ENCODE assay signal across 9 cellular contexts in the genomic region with DNA sequence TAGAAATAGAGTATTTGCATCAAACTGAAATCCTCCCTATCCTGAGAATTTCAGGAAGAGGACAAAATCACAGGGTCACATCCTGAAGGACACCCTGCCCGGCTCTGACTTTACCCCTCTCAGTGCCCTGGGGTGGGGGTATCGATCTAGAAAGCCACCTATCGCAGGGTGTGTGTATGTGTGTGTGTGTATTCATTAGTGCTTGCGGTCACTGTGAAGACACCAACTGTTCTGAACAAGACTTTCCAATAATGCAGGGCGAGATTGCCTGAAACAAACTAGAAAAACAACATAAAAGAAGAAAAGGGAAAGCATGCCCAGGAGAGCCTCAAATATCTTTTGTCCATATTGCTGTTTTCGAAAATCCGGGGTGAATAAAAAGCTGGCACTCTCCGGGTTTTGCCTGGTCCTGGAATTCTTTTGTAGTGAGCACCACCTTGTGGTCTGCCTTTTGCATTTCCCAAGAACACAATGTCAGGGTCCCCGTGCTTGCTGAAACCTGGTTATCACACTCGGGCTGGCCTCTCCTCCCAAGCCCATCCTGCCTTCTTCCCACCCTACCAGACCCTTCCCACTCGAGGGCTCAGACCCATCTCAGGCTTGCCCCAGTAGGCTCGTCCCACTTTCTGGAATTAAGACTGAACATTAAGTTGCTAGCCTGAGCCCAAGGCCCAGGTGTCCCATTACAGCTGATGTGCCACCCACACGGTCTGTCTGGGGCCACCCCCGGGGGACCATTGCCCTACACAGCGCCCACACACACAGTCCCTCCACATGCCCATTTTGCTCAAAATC. TPM values are rescaled to one million over a fixed set of nuclear protein-coding genes. Genes with fewer than 3 reads are reported as not detected.
DNase-seq lines count a peak whose midpoint lies in the region; ATAC-seq and TF ChIP-seq lines count a peak whose summit lies in the region.
"Had no signal": no experiment of that assay in that cellular context is flagged by ENCODE, and none has a peak within 500 bp of the region (broad histone marks: within the 10 kb centered on the region; RNA-seq: fewer than 3 reads in every experiment).

No MANE protein-coding gene starts in this region.

- H3K9me3 Mint-ChIP-seq in GM23338 (no peaks in the 10 kb centered on the region), brain (no peaks in the 10 kb centered on the region)
- no peaks in the 10 kb centered on the region for H3K9me3 Mint-ChIP-seq in activated T-helper 2 cell treated with anti-CD3 and anti-CD28 coated beads, Interferon-gamma antibody, Interleukin-2, Interleukin-4, amounts not matched to agents 10 μg/mL and 5 μg/mL and 100 μg/mL, durations not matched to agents 14 hours and 24 hours and 36 hours
- H3K9me3 Mint-ChIP-seq in activated T-helper 1 cell treated with anti-CD3 and anti-CD28 coated beads, Interleukin-12 subunit alpha, Interleukin-12 subunit beta, Interleukin-2, Interleukin-4 antibody, amounts not matched to agents 30 ng/mL and 10 ng/mL and 1 ng/mL, durations not matched to agents 14 hours and 24 hours and 36 hours, result no peaks in the 10 kb centered on the region
- H3K9me3 Mint-ChIP-seq: IgD-negative memory B cell had no signal

- H3K36me3 Mint-ChIP-seq in GM23338 (ENCODE audit: low read depth) (no peaks in the 10 kb centered on the region), brain (no peaks in the 10 kb centered on the region)
- no peaks in the 10 kb centered on the region for H3K36me3 Mint-ChIP-seq in activated T-helper 2 cell treated with anti-CD3 and anti-CD28 coated beads, Interferon-gamma antibody, Interleukin-2, Interleukin-4, amounts not matched to agents 10 μg/mL and 5 μg/mL and 100 μg/mL, durations not matched to agents 14 hours and 24 hours and 36 hours (ENCODE audit: low read depth)
- no peaks in the 10 kb centered on the region for H3K36me3 Mint-ChIP-seq in activated T-helper 1 cell treated with anti-CD3 and anti-CD28 coated beads, Interleukin-12 subunit alpha, Interleukin-12 subunit beta, Interleukin-2, Interleukin-4 antibody, amounts not matched to agents 30 ng/mL and 10 ng/mL and 1 ng/mL, durations not matched to agents 14 hours and 24 hours and 36 hours (ENCODE audit: low read depth)

- H3K36me3 ChIP-seq in GM23338 (ENCODE audit: insufficient read depth) (no peaks in the 10 kb centered on the region), iPS DF 6.9 (ENCODE audit: control insufficient read depth, insufficient read depth, low read length) (no peaks in the 10 kb centered on the region; the same call in 1 of the 2 replicates)

- peak; percentile 86 for DNase-seq in GM23338 (ENCODE audit: low spot score)
- DNase-seq in NCI-H524 (lab: John Stamatoyannopoulos, UW), result peak; percentile 48 to 72
- peak; percentile 48 for DNase-seq in iPS DF 6.9 (ENCODE audit: low read depth, low spot score)
- DNase-seq in smooth muscle cell of the brain vasculature (ENCODE audit: low read depth, low spot score), result peak; percentile 57
- no peak for DNase-seq in activated T-helper 2 cell treated with anti-CD3 and anti-CD28 coated beads, Interferon-gamma antibody, Interleukin-2, Interleukin-4, amounts not matched to agents 10 μg/mL and 5 μg/mL and 100 μg/mL, durations not matched to agents 14 hours and 24 hours and 36 hours (ENCODE audit: low spot score)
- no peak for DNase-seq in activated T-helper 1 cell treated with anti-CD3 and anti-CD28 coated beads, Interleukin-12 subunit alpha, Interleukin-12 subunit beta, Interleukin-2, Interleukin-4 antibody, amounts not matched to agents 30 ng/mL and 10 ng/mL and 1 ng/mL, durations not matched to agents 14 hours and 24 hours and 36 hours (ENCODE audit: low spot score)

- H3K4me1 Mint-ChIP-seq in GM23338, result peaks cover 18% of the 10 kb centered on the region
- peaks cover 33% of the 10 kb centered on the region for H3K4me1 Mint-ChIP-seq in brain
- H3K4me1 Mint-ChIP-seq in activated T-helper 2 cell treated with anti-CD3 and anti-CD28 coated beads, Interferon-gamma antibody, Interleukin-2, Interleukin-4, amounts not matched to agents 10 μg/mL and 5 μg/mL and 100 μg/mL, durations not matched to agents 14 hours and 24 hours and 36 hours (ENCODE audit: low read depth), result peaks cover 15% of the 10 kb centered on the region
- peaks cover 32% of the 10 kb centered on the region for H3K4me1 Mint-ChIP-seq in activated T-helper 1 cell treated with anti-CD3 and anti-CD28 coated beads, Interleukin-12 subunit alpha, Interleukin-12 subunit beta, Interleukin-2, Interleukin-4 antibody, amounts not matched to agents 30 ng/mL and 10 ng/mL and 1 ng/mL, durations not matched to agents 14 hours and 24 hours and 36 hours (ENCODE audit: low read depth)

- TF ChIP-seq CTCF in C4-2B (conservative IDR thresholded peaks at IDR 0.05) (peak; percentile 79), GM23338 (conservative IDR thresholded peaks at IDR 0.05; ENCODE audit: low read depth in 2 of 2) (peak; percentile 69 to 81), brain (conservative IDR thresholded peaks at IDR 0.05) (peak; percentile 94 to 95)

- no peaks in the 10 kb centered on the region for H3K27me3 ChIP-seq in GM23338 (ENCODE audit: insufficient read depth)
- H3K27me3 ChIP-seq in iPS DF 6.9 (ENCODE audit: control insufficient read depth, insufficient read depth, low read length), result no peaks in the 10 kb centered on the region

- H3F3A ChIP-seq in GM23338 (replicated peaks; ENCODE audit: low read depth), result no peaks in the 10 kb centered on the region

- no peak overlapping the region for H3K4me3 ChIP-seq in GM23338
- no peak overlapping the region for H3K4me3 ChIP-seq in iPS DF 6.9 (ENCODE audit: low read length)

- peak overlapping the region; percentile 86 for H2AFZ ChIP-seq in GM23338

- H3K27ac Mint-ChIP-seq in GM23338 (no peak overlapping the region), brain (peak overlapping the region; percentile 5 to 64 (median 29))
- H3K27ac Mint-ChIP-seq in activated T-helper 2 cell treated with anti-CD3 and anti-CD28 coated beads, Interferon-gamma antibody, Interleukin-2, Interleukin-4, amounts not matched to agents 10 μg/mL and 5 μg/mL and 100 μg/mL, durations not matched to agents 14 hours and 24 hours and 36 hours, result no peak overlapping the region
- no peak overlapping the region for H3K27ac Mint-ChIP-seq in activated T-helper 1 cell treated with anti-CD3 and anti-CD28 coated beads, Interleukin-12 subunit alpha, Interleukin-12 subunit beta, Interleukin-2, Interleukin-4 antibody, amounts not matched to agents 30 ng/mL and 10 ng/mL and 1 ng/mL, durations not matched to agents 14 hours and 24 hours and 36 hours
- H3K27ac Mint-ChIP-seq: IgD-negative memory B cell had no signal

- H3K27ac ChIP-seq in C4-2B, result peak overlapping the region; percentile 47; the same call in 1 of the 2 replicates
- H3K27ac ChIP-seq in GM23338 (ENCODE audit: low read depth), result no peak overlapping the region
- no peak overlapping the region for H3K27ac ChIP-seq in iPS DF 6.9 (ENCODE audit: low read length)

- intact Hi-C loops in activated T-helper 2 cell treated with anti-CD3 and anti-CD28 coated beads, Interferon-gamma antibody, Interleukin-2, Interleukin-4, amounts not matched to agents 10 μg/mL and 5 μg/mL and 100 μg/mL, durations not matched to agents 14 hours and 24 hours and 36 hours (cut with micrococcal nuclease), result no loop called here
- intact Hi-C loops in activated T-helper 1 cell treated with anti-CD3 and anti-CD28 coated beads, Interleukin-12 subunit alpha, Interleukin-12 subunit beta, Interleukin-2, Interleukin-4 antibody, amounts not matched to agents 30 ng/mL and 10 ng/mL and 1 ng/mL, durations not matched to agents 14 hours and 24 hours and 36 hours (cut with micrococcal nuclease), result loop anchor here (1.0 kb wide), 2 partner anchors 707 to 717 kb away; no protein-coding TSS in a partner anchor

- no CpG with 5 or more reads among the region's 15 CpGs for WGBS in iPS DF 6.9 (ENCODE audit: insufficient coverage, insufficient read length)

- peak; percentile 83 for ATAC-seq in GM23338

- no peaks in the 10 kb centered on the region for H3K9me2 ChIP-seq in GM23338 (ENCODE audit: insufficient read depth)

- H3K4me3 Mint-ChIP-seq in GM23338, result no peak overlapping the region
- peak overlapping the region in 3 of 5 experiments; percentile 15 to 63 (median 49) for H3K4me3 Mint-ChIP-seq in brain
- H3K4me3 Mint-ChIP-seq in activated T-helper 2 cell treated with anti-CD3 and anti-CD28 coated beads, Interferon-gamma antibody, Interleukin-2, Interleukin-4, amounts not matched to agents 10 μg/mL and 5 μg/mL and 100 μg/mL, durations not matched to agents 14 hours and 24 hours and 36 hours (ENCODE audit: low read depth), result no peak overlapping the region
- no peak overlapping the region for H3K4me3 Mint-ChIP-seq in activated T-helper 1 cell treated with anti-CD3 and anti-CD28 coated beads, Interleukin-12 subunit alpha, Interleukin-12 subunit beta, Interleukin-2, Interleukin-4 antibody, amounts not matched to agents 30 ng/mL and 10 ng/mL and 1 ng/mL, durations not matched to agents 14 hours and 24 hours and 36 hours

- no peaks in the 10 kb centered on the region for H3K79me2 ChIP-seq in GM23338 (replicated peaks; ENCODE audit: insufficient read depth)

- H4K20me1 ChIP-seq in GM23338 (replicated peaks; ENCODE audit: insufficient read depth), result no peaks in the 10 kb centered on the region

- H3K27me3 Mint-ChIP-seq in GM23338 (ENCODE audit: insufficient read depth, low read depth, poor library complexity) (peaks cover 2% of the 10 kb centered on the region), brain (peaks cover 8% of the 10 kb centered on the region)
- H3K27me3 Mint-ChIP-seq in activated T-helper 2 cell treated with anti-CD3 and anti-CD28 coated beads, Interferon-gamma antibody, Interleukin-2, Interleukin-4, amounts not matched to agents 10 μg/mL and 5 μg/mL and 100 μg/mL, durations not matched to agents 14 hours and 24 hours and 36 hours (ENCODE audit: low read depth), result peaks cover 1% of the 10 kb centered on the region
- no peaks in the 10 kb centered on the region for H3K27me3 Mint-ChIP-seq in activated T-helper 1 cell treated with anti-CD3 and anti-CD28 coated beads, Interleukin-12 subunit alpha, Interleukin-12 subunit beta, Interleukin-2, Interleukin-4 antibody, amounts not matched to agents 30 ng/mL and 10 ng/mL and 1 ng/mL, durations not matched to agents 14 hours and 24 hours and 36 hours (ENCODE audit: insufficient read depth)

- H3K9me3 ChIP-seq in iPS DF 6.9 (ENCODE audit: control insufficient read depth, insufficient read depth, low read length), result no peaks in the 10 kb centered on the region

- H3K4me1 ChIP-seq in GM23338 (ENCODE audit: insufficient read depth) (no peaks in the 10 kb centered on the region), iPS DF 6.9 (ENCODE audit: control insufficient read depth, insufficient read depth, low read length) (no peaks in the 10 kb centered on the region)

- H3K4me2 ChIP-seq in GM23338, result no peak overlapping the region

RNA-seq across cellular contexts. Expression of gene COPS8, which starts 25.0 kb away (rescaled TPM):
- 130 and 143 TPM in 2 replicates for total RNA-seq in GM23338 (2014; rRNA removed; shearing (Covaris generic))
- 105 and 120 TPM in 2 replicates for polyA plus RNA-seq in GM23338 (2016; fragmentation: Nextera tagmentation; extraction: Ambion mirVana)
- polyA plus RNA-seq in brain (ENCODE audit: insufficient read depth, low read depth, low replicate concordance), result 94.9 TPM
- 58.8 and 63.8 TPM in 2 replicates for total RNA-seq in activated T-helper 2 cell treated with anti-CD3 and anti-CD28 coated beads, Interferon-gamma antibody, Interleukin-2, Interleukin-4, amounts not matched to agents 10 μg/mL and 5 μg/mL and 100 μg/mL, durations not matched to agents 14 hours and 24 hours and 36 hours
- total RNA-seq in activated T-helper 1 cell treated with anti-CD3 and anti-CD28 coated beads, Interleukin-12 subunit alpha, Interleukin-12 subunit beta, Interleukin-2, Interleukin-4 antibody, amounts not matched to agents 30 ng/mL and 10 ng/mL and 1 ng/mL, durations not matched to agents 14 hours and 24 hours and 36 hours, result 59.2 and 63.3 TPM in 2 replicates

Comparison
In these comparisons a context has a peak if more than half of its experiments do, and no peak if none do; other contexts are left out.
1. DNase-seq: peak in GM23338 (single experiment), NCI-H524 (2 of 2), iPS DF 6.9 (single experiment) and smooth muscle cell of the brain vasculature (single experiment); none in activated T-helper 2 cell treated with anti-CD3 and anti-CD28 coated beads, Interferon-gamma antibody, Interleukin-2, Interleukin-4, amounts not matched to agents 10 μg/mL and 5 μg/mL and 100 μg/mL, durations not matched to agents 14 hours and 24 hours and 36 hours (single experiment) and activated T-helper 1 cell treated with anti-CD3 and anti-CD28 coated beads, Interleukin-12 subunit alpha, Interleukin-12 subunit beta, Interleukin-2, Interleukin-4 antibody, amounts not matched to agents 30 ng/mL and 10 ng/mL and 1 ng/mL, durations not matched to agents 14 hours and 24 hours and 36 hours (single experiment).
2. H3K27ac Mint-ChIP-seq: peak in brain (5 of 5); none in GM23338 (single experiment), activated T-helper 2 cell treated with anti-CD3 and anti-CD28 coated beads, Interferon-gamma antibody, Interleukin-2, Interleukin-4, amounts not matched to agents 10 μg/mL and 5 μg/mL and 100 μg/mL, durations not matched to agents 14 hours and 24 hours and 36 hours (single experiment) and activated T-helper 1 cell treated with anti-CD3 and anti-CD28 coated beads, Interleukin-12 subunit alpha, Interleukin-12 subunit beta, Interleukin-2, Interleukin-4 antibody, amounts not matched to agents 30 ng/mL and 10 ng/mL and 1 ng/mL, durations not matched to agents 14 hours and 24 hours and 36 hours (single experiment).
3. H3K4me3 Mint-ChIP-seq: peak in brain (3 of 5); none in GM23338 (single experiment), activated T-helper 2 cell treated with anti-CD3 and anti-CD28 coated beads, Interferon-gamma antibody, Interleukin-2, Interleukin-4, amounts not matched to agents 10 μg/mL and 5 μg/mL and 100 μg/mL, durations not matched to agents 14 hours and 24 hours and 36 hours (single experiment) and activated T-helper 1 cell treated with anti-CD3 and anti-CD28 coated beads, Interleukin-12 subunit alpha, Interleukin-12 subunit beta, Interleukin-2, Interleukin-4 antibody, amounts not matched to agents 30 ng/mL and 10 ng/mL and 1 ng/mL, durations not matched to agents 14 hours and 24 hours and 36 hours (single experiment).
4. Peak in every context shown above with its lines, with median percentiles within 50 percentile points of each other: CTCF ChIP-seq.